ENCODE assay signal across 8 cellular contexts in the genomic region with DNA sequence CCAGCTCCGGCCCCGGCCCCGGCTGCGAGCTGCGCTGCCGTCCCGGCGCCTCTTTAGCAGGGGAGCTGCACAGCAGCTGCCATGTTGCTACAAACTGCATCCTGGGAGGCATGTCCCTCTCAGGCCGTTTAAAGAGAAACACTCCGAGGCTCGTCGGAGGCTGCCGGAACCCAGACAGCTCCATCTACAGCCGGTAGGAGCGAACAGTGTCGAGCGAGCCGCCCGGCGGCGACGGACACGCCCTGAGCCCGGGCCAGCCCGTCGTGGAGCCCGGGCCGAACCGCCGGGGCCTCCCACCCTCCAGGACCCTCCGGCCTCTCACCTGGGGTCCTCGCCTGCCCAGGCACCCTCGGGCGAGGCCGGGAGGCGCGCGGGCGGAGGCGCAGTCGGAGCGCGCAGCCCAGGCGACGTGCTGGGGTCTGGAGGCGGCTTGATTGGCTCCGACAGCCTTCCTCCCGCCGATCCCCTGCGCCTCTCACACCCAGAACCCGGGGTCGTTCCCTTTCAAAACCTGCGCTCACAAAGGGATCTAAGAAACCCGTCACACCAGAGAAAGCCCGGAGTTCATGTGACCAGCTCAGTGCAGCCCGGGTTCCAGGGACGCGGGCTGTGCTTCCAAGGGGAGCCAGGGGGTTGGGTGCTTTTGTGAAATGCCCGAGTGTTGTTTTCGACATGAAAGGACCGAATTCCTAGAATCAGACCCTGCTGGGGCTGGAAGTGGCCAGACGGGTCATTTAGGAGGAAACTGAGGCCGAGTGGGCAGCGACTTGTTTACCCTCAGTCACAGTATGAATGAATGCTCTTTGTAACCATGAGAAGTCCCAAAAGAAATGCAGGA.
DNase-seq lines count a peak whose midpoint lies in the region; ATAC-seq and TF ChIP-seq lines count a peak whose summit lies in the region.

Gene ZNF777 (minus strand): TSS at position 570 of the 838 bp plus-strand sequence. CDS start 5,040 bp downstream, outside the sequence.

- H3K4me3 ChIP-seq in KMS-11 (IDR thresholded peaks at IDR 0.05; ENCODE audit: insufficient read depth, low read depth, low read length), result peak within 1 kb of the TSS; percentile 61
- peak within 1 kb of the TSS; percentile 57 to 65 for H3K4me3 ChIP-seq in neutrophil (ENCODE audit: low read depth in 1 of 2, low read length in 1 of 2)

- H3K27ac ChIP-seq in KMS-11, result peak within 1 kb of the TSS; percentile 25; the same call in 1 of the 2 replicates
- H3K27ac ChIP-seq in neutrophil, result no peak within 1 kb of the TSS
- peak within 1 kb of the TSS; percentile 9 for H3K27ac ChIP-seq in substantia nigra (ENCODE audit: low read depth, low read length, poor library complexity, severe bottlenecking)

- TF ChIP-seq POLR2A in Raji (IDR thresholded peaks at IDR 0.05; ENCODE audit: insufficient read depth, low read depth, low read length), result peak; percentile 66

- peak; percentile 97 for ATAC-seq in GM21737 (IDR thresholded peaks at IDR 0.05; ENCODE audit: unreplicated experiment)

- H3K9me3 ChIP-seq in neutrophil, result no peaks in the 10 kb centered on the region

- no peaks in the 10 kb centered on the region for H4K20me1 ChIP-seq in KMS-11 (ENCODE audit: insufficient read depth)

- peak within 1 kb of the TSS; percentile 58; the same call in 1 of the 2 replicates for H3K9ac ChIP-seq in KMS-11

- no peaks in the 10 kb centered on the region for H3K27me3 ChIP-seq in KMS-11 (ENCODE audit: insufficient read depth, low read depth)
- H3K27me3 ChIP-seq in neutrophil, result peaks cover 78% of the 10 kb centered on the region

- DNase-seq in EL (peak; percentile 85), foreskin melanocyte (peak; percentile 73), substantia nigra (lab: John Stamatoyannopoulos, UW) (peak in 48 of 49 donors; percentile 11 to 78 (median 55))
- peak; percentile 93 for DNase-seq in activated effector memory CD4-positive, alpha-beta T cell treated with anti-CD3 and anti-CD28 coated beads, Interleukin-2, amount 50 U/mL, for 16 hours

- peak within 1 kb of the TSS; percentile 90 for H3K4me2 ChIP-seq in KMS-11

- H3K4me1 ChIP-seq in KMS-11 (ENCODE audit: low read depth, poor library complexity, severe bottlenecking) (peaks cover 9% of the 10 kb centered on the region), neutrophil (ENCODE audit: control insufficient read depth in 1 of 2, insufficient read depth in 1 of 2, low read depth in 1 of 2, low read length in 1 of 2) (peaks cover 14% of the 10 kb centered on the region in 2 experiments)

- peak within 1 kb of the TSS; percentile 99 for H2AFZ ChIP-seq in KMS-11 (ENCODE audit: low read depth)

- H3K36me3 ChIP-seq in KMS-11 (ENCODE audit: insufficient read depth) (no peaks in the 10 kb centered on the region), neutrophil (no peaks in the 10 kb centered on the region)

- TF ChIP-seq CTCF in KMS-11 (conservative IDR thresholded peaks at IDR 0.05; ENCODE audit: low read depth, low read length) (0 out of 2 replicates have a peak, but pooled peaks have one; percentile 39), neutrophil (IDR thresholded peaks at IDR 0.05) (peak; percentile 24)

- H3K79me2 ChIP-seq in KMS-11 (ENCODE audit: insufficient read depth, low read depth), result peaks cover 25% of the 10 kb centered on the region; the same call in 1 of the 2 replicates
